In the genomic region with DNA sequence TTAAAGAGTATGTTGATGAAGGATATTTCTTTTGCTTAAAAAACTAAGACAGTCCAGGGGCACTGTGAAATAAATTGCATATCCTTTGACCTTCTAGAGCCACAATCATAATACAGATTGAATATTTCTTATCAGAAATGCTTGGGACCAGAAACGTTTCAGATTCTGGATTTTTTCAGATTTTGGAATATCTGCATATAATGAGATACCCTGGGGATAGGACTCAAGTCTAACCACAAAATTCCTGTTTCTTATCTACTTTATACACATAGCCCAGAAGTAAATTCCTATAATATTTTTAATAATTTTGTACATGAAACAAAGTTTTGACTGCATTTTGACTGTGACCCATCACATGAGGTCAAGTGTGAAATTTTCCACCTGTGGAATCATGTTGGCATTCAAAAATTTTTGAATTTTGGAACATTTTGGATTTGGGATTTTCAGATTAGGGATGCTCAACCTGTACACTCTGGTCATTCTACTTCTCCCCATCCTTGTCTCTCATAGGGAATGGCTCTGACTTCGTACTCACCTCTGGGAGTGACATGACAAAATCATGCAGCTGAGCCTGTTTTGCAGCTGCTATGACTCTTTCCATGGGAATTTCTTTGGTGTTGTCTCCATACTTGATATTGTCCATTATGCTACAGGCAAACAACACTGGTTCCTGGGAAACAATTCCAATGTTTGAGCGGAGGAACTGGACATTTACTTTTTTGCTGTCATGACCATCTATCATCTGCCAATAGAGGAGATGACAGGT, we compare ENCODE assay signal across 19 cellular contexts. TPM values are rescaled to one million over a fixed set of nuclear protein-coding genes. Genes with fewer than 3 reads are reported as not detected.
A peak's percentile ranks its signal among the peaks of the same experiment; 100 is the strongest.
DNase-seq lines count a peak whose midpoint lies in the region; FAIRE-seq and TF ChIP-seq lines count a peak whose summit lies in the region.
"Had no signal": no experiment of that assay in that cellular context is flagged by ENCODE, and none has a peak within 500 bp of the region (broad histone marks: within the 10 kb centered on the region; RNA-seq: fewer than 3 reads in every experiment).

No MANE protein-coding gene starts in this region.

- H3K36me3 ChIP-seq in Karpas-422 (ENCODE audit: insufficient read depth, low read length) (no peaks in the 10 kb centered on the region), PC-9 (ENCODE audit: low read depth) (no peaks in the 10 kb centered on the region), colonic mucosa (no peaks in the 10 kb centered on the region)
- H3K36me3 ChIP-seq: BLaER1 had no signal

- intact Hi-C loops in PC-9 (cut with micrococcal nuclease; ENCODE audit: unreplicated experiment) (no loop called here), colonic mucosa (cut with DNase I) (no loop called here)

- H3K4me3 Mint-ChIP-seq in activated T-cell treated with anti-CD3 and anti-CD28 coated beads, Interleukin-2, amount 50 U/mL, for 24 hours: no peak overlapping the region
- H3K4me3 Mint-ChIP-seq: CD8-positive, alpha-beta T cell; GM23338 had no signal

- FAIRE-seq in islet of Langerhans (lab: Jason Lieb, UNC): peak; percentile 91
- FAIRE-seq: A549, H54, HepG2 had no signal

- H3K9me2 ChIP-seq in Karpas-422 (replicated peaks; ENCODE audit: insufficient read depth, low read length): no peaks in the 10 kb centered on the region
- H3K9me2 ChIP-seq in PC-9 (ENCODE audit: insufficient read depth): no peaks in the 10 kb centered on the region

- H3K79me2 ChIP-seq in Karpas-422 (ENCODE audit: low read length) (no peaks in the 10 kb centered on the region), PC-9 (ENCODE audit: low read depth) (no peaks in the 10 kb centered on the region)

- H3K9me3 ChIP-seq in Karpas-422 (ENCODE audit: low read length) (no peaks in the 10 kb centered on the region), PC-9 (ENCODE audit: insufficient read depth, low read depth) (no peaks in the 10 kb centered on the region), colonic mucosa (no peaks in the 10 kb centered on the region)
- H3K9me3 ChIP-seq: A549, BLaER1 had no signal

- no peak overlapping the region for H3K9ac ChIP-seq in Karpas-422 (ENCODE audit: low read length)
- no peak overlapping the region for H3K9ac ChIP-seq in colonic mucosa (ENCODE audit: low read depth in 2 of 2, low read length in 2 of 2)
- H3K9ac ChIP-seq: BLaER1 had no signal

- POLR2A ChIA-PET in PC-9 (lab: Charles Lee; ENCODE audit: unreplicated experiment): no interaction called here

- H3K27me3 ChIP-seq in Karpas-422 (ENCODE audit: low read length) (no peaks in the 10 kb centered on the region), PC-9 (ENCODE audit: insufficient read depth, low read depth) (no peaks in the 10 kb centered on the region), colonic mucosa (no peaks in the 10 kb centered on the region)
- H3K27me3 ChIP-seq: BLaER1 had no signal

- TF ChIP-seq CTCF in PC-9 (conservative IDR thresholded peaks at IDR 0.05): no peak
- TF ChIP-seq CTCF in epithelial cell of esophagus (IDR thresholded peaks at IDR 0.05; ENCODE audit: insufficient read depth, low read depth, low read length, missing control alignments): no peak
- no peak for TF ChIP-seq CTCF in colonic mucosa (IDR thresholded peaks at IDR 0.05)

- H3K4me3 ChIP-seq in Karpas-422 (ENCODE audit: low read length): no peak overlapping the region
- H3K4me3 ChIP-seq in PC-9: no peak overlapping the region
- H3K4me3 ChIP-seq in epithelial cell of esophagus (ENCODE audit: low read length): no peak overlapping the region
- no peak overlapping the region for H3K4me3 ChIP-seq in colonic mucosa
- H3K4me3 ChIP-seq: A549, BLaER1, GM23338 had no signal

- H3K27me3 Mint-ChIP-seq in activated T-cell treated with anti-CD3 and anti-CD28 coated beads, Interleukin-2, amount 50 U/mL, for 24 hours: peaks cover 48% of the 10 kb centered on the region

- no peaks in the 10 kb centered on the region for H3K9me3 Mint-ChIP-seq in activated T-cell treated with anti-CD3 and anti-CD28 coated beads, Interleukin-2, amount 50 U/mL, for 24 hours
- H3K9me3 Mint-ChIP-seq: CD8-positive, alpha-beta T cell; GM23338 had no signal

- H3K4me1 Mint-ChIP-seq in activated T-cell treated with anti-CD3 and anti-CD28 coated beads, Interleukin-2, amount 50 U/mL, for 24 hours (ENCODE audit: low read depth): no peaks in the 10 kb centered on the region

- H3K4me1 ChIP-seq in Karpas-422 (ENCODE audit: low read length) (peaks cover 4% of the 10 kb centered on the region), PC-9 (replicated peaks; ENCODE audit: insufficient read depth) (no peaks in the 10 kb centered on the region), colonic mucosa (no peaks in the 10 kb centered on the region)
- H3K4me1 ChIP-seq: A549 had no signal

- no peak overlapping the region for H3K27ac Mint-ChIP-seq in activated T-cell treated with anti-CD3 and anti-CD28 coated beads, Interleukin-2, amount 50 U/mL, for 24 hours
- H3K27ac Mint-ChIP-seq: CD8-positive, alpha-beta T cell; GM23338 had no signal

- no peaks in the 10 kb centered on the region for H3F3A ChIP-seq in PC-9 (ENCODE audit: insufficient read depth, low read depth)

- H2AFZ ChIP-seq in Karpas-422 (ENCODE audit: low read length) (no peak overlapping the region), PC-9 (no peak overlapping the region)
- H2AFZ ChIP-seq: GM23338 had no signal

- H4K20me1 ChIP-seq in Karpas-422 (ENCODE audit: insufficient read depth, low read depth, low read length) (no peaks in the 10 kb centered on the region), PC-9 (ENCODE audit: insufficient read depth) (no peaks in the 10 kb centered on the region)
- H4K20me1 ChIP-seq: BLaER1 had no signal

- no peak overlapping the region for H3K4me2 ChIP-seq in Karpas-422 (ENCODE audit: low read depth, low read length, poor library complexity, severe bottlenecking)
- no peak overlapping the region for H3K4me2 ChIP-seq in PC-9
- H3K4me2 ChIP-seq: A549, BLaER1, GM23338 had no signal

- CTCF ChIA-PET in PC-9 (lab: Charles Lee): no interaction called here

- DNase-seq in Karpas-422 (peak; percentile 11), PC-9 (peak; percentile 6 to 46), epithelial cell of esophagus (ENCODE audit: low read depth) (peak; percentile 72), NCI-H2171 (lab: John Stamatoyannopoulos, UW) (no peak), colonic mucosa (no peak), activated T-cell treated with anti-CD3 and anti-CD28 coated beads for 4 hours (no peak)
- no peak for DNase-seq in activated T-cell treated with anti-CD3 and anti-CD28 coated beads, Interleukin-2, amount 50 U/mL, for 24 hours
- DNase-seq: Calu3; CD8-positive, alpha-beta T cell; DMS79 treated with DMSO at 0.1 percent for 48 hours; GF-D8; HCEC 1CT had no signal

- H3K27ac ChIP-seq in Karpas-422 (ENCODE audit: low read length): no peak overlapping the region
- H3K27ac ChIP-seq in PC-9: no peak overlapping the region
- no peak overlapping the region for H3K27ac ChIP-seq in colonic mucosa
- H3K27ac ChIP-seq: 22Rv1, A549, BLaER1 had no signal

- H3K36me3 Mint-ChIP-seq in activated T-cell treated with anti-CD3 and anti-CD28 coated beads, Interleukin-2, amount 50 U/mL, for 24 hours (ENCODE audit: low read depth): no peaks in the 10 kb centered on the region
- H3K36me3 Mint-ChIP-seq: CD8-positive, alpha-beta T cell had no signal

- no TSS peak for BruUV-seq in PC-9 (replicated peaks; lab: Mats Ljungman, UMichigan)

RNA-seq across cellular contexts. Expression of a gene that starts 25.7 kb away (rescaled TPM):
- not detected in 2 replicates for total RNA-seq in Karpas-422 (2014; rRNA removed; shearing (Covaris generic); ENCODE audit: low replicate concordance)
- total RNA-seq in PC-9 (2021) (not detected in 2 replicates), colonic mucosa (under 1 TPM in 1 of 2 donors, not detected in 1; 0.11 TPM)
- total RNA-seq: Calu3; CD8-positive, alpha-beta T cell; GM23338; HepG2 had no signal

RNA-seq across cellular contexts. Expression of a gene that starts 36.6 kb away (rescaled TPM):
- 5.4 and 17.5 TPM in 2 replicates for total RNA-seq in Karpas-422 (2014; rRNA removed; shearing (Covaris generic); ENCODE audit: low replicate concordance)
- 20.0 and 20.7 TPM in 2 replicates for total RNA-seq in PC-9 (2021)
- total RNA-seq in colonic mucosa: 10 to 100 TPM in 1 of 2 donors, 1 to 10 TPM in 1; 5.2 to 16.0 TPM

Comparison
In these comparisons a context has a peak if more than half of its experiments do, and no peak if none do; other contexts are left out.
1. DNase-seq: peak in Karpas-422 (single experiment), PC-9 (2 of 2) and epithelial cell of esophagus (single experiment); none in NCI-H2171 (single experiment), colonic mucosa (single experiment), activated T-cell treated with anti-CD3 and anti-CD28 coated beads for 4 hours (single experiment) and activated T-cell treated with anti-CD3 and anti-CD28 coated beads, Interleukin-2, amount 50 U/mL, for 24 hours (single experiment).